In the genomic region with DNA sequence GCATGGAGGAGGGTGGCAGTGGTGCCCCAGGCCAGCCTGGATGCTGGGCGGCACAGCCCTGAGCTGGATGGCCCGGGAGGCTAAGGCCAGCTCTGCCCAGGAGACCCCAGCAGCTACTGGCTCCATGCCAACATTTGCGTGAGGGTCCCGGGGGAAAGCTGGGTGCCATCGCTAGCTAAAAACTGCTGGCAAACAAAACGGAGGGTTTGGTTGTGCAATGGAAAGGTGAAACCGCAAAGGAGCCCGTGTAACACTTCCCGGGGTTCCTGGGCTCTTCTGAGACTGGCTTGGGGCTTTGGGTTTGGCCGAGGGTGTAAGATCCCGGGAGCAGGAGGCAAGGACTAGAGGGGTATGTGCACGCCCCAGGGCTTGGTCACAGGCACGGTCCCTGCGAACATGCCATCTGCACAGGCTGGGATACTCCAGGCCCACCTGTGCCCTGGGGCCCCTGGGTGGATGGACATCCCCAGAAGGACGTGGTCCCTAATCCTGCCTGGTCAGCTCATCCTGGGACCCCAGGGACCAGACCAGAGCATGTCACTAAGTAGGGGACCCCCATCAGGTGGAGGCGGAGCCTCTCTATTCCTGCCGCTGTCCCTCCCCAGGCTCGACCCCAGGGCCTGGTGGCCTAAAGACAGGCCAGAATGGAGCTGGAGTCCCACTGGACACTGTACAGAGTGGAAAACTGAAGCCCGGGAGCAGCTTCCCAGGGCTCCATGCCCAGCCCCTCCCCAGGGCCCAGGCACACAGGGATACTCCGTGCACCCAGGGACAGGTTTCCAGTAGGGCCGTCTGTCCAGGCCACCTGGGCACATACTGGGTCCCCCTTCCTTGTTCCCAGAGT, we compare ENCODE assay signal across 18 cellular contexts. TPM values are rescaled to one million over a fixed set of nuclear protein-coding genes. Genes with fewer than 3 reads are reported as not detected.
DNase-seq lines count a peak whose midpoint lies in the region; ATAC-seq and TF ChIP-seq lines count a peak whose summit lies in the region.
"Had no signal": no experiment of that assay in that cellular context is flagged by ENCODE, and none has a peak within 500 bp of the region (broad histone marks: within the 10 kb centered on the region; RNA-seq: fewer than 3 reads in every experiment).

No MANE protein-coding gene starts in this region.

- POLR2A ChIA-PET in MCF 10A (lab: Yijun Ruan, JAX): interaction anchor here (2.5 kb wide), 1 partner anchor 18 kb away, joined by 17 read pairs; no protein-coding TSS in a partner anchor
- POLR2A ChIA-PET in RWPE1 (lab: Yijun Ruan, JAX; ENCODE audit: low non-redundant PET): interaction anchor here (0.6 kb wide), 2 partner anchors 13 to 14 kb away, joined by 4 to 7 read pairs; no protein-coding TSS in a partner anchor

- H3K4me2 ChIP-seq in mammary epithelial cell (ENCODE audit: insufficient read depth, low read depth, low read length): no peak overlapping the region
- no peak overlapping the region for H3K4me2 ChIP-seq in mesenchymal stem cell (ENCODE audit: low read length, poor library complexity, severe bottlenecking)
- H3K4me2 ChIP-seq: A549, GM23338 had no signal

- H3K4me3 ChIP-seq in mammary epithelial cell (replicated peaks in 1 of 3; ENCODE audit: insufficient read depth in 1 of 3, low read depth in 2 of 3, low read length in 3 of 3) (no peak overlapping the region), mesenchymal stem cell (ENCODE audit: insufficient read depth in 1 of 2, low read depth in 1 of 2, low read length in 2 of 2) (peak overlapping the region in 1 of 2 experiments; percentile 14), spleen (no peak overlapping the region)
- H3K4me3 ChIP-seq: A549, GM23338 had no signal

- 20% methylated on average over 11 of the region's 21 CpGs for WGBS in mammary epithelial cell (ENCODE audit: low coverage, missing lambda C conversion rate)
- WGBS in mesenchymal stem cell: 96% methylated on average over 21 of the region's 21 CpGs
- WGBS in spleen, 5 donors: 88 to 94% (median 90%) methylated on average over 15 to 21 of the region's 21 CpGs

- TF ChIP-seq POLR2A in spleen (IDR thresholded peaks at IDR 0.05): no peak

- H4K8ac ChIP-seq in mesenchymal stem cell (ENCODE audit: low read length): no peak overlapping the region

- peaks cover 4% of the 10 kb centered on the region for H3K36me3 Mint-ChIP-seq in MCF 10A (ENCODE audit: insufficient read depth, unreplicated experiment)

- peaks cover under 1% of the 10 kb centered on the region for H3K9me3 Mint-ChIP-seq in MCF 10A (ENCODE audit: unreplicated experiment)
- H3K9me3 Mint-ChIP-seq: CD4-positive, alpha-beta T cell; GM23338 had no signal

- dilution Hi-C loops in mammary epithelial cell (cut with HindIII; ENCODE audit: low sequenced_read_pairs): loop anchor here (5.0 to 10.0 kb wide), 2 partner anchors 58 to 710 kb away; a partner anchor contains a TSS

- TF ChIP-seq CTCF in MCF 10A (IDR thresholded peaks at IDR 0.05; ENCODE audit: unreplicated experiment) (no peak), mammary epithelial cell (conservative IDR thresholded peaks at IDR 0.05 in 1 of 2, IDR thresholded peaks at IDR 0.05 in 1 of 2; ENCODE audit: extremely low read depth in 1 of 2, insufficient read depth in 1 of 2, low read depth in 1 of 2, low read length in 2 of 2) (no peak), RWPE1 (conservative IDR thresholded peaks at IDR 0.05; ENCODE audit: low read depth) (no peak), spleen (IDR thresholded peaks at IDR 0.05 in 8 of 11, conservative IDR thresholded peaks at IDR 0.05 in 3 of 11) (no peak)

- H2BK5ac ChIP-seq in mesenchymal stem cell (ENCODE audit: low read depth, low read length, poor library complexity, severe bottlenecking): no peak overlapping the region

- peak overlapping the region in 1 of 2 experiments; percentile 40 for H3K4ac ChIP-seq in mesenchymal stem cell (ENCODE audit: low read depth in 1 of 2, low read length in 2 of 2)

- H3K14ac ChIP-seq in mesenchymal stem cell (ENCODE audit: low read length in 2 of 2): no peak overlapping the region

- peaks cover 8% of the 10 kb centered on the region for H3K79me1 ChIP-seq in mesenchymal stem cell (replicated peaks; ENCODE audit: low read length, poor library complexity, severe bottlenecking)

- BruUV-seq in MCF 10A (replicated peaks; lab: Mats Ljungman, UMichigan) (no TSS peak), mammary epithelial cell (replicated peaks; lab: Mats Ljungman, UMichigan) (no TSS peak)

- H2BK120ac ChIP-seq in mesenchymal stem cell (ENCODE audit: low read depth, low read length): peak overlapping the region; percentile 1

- H3K4me3 Mint-ChIP-seq in MCF 10A (ENCODE audit: unreplicated experiment): peak overlapping the region; percentile 46
- H3K4me3 Mint-ChIP-seq: CD4-positive, alpha-beta T cell; GM23338 had no signal

- H3K18ac ChIP-seq in mesenchymal stem cell (ENCODE audit: low read depth in 1 of 2, low read length in 2 of 2): peak overlapping the region in 1 of 2 experiments; percentile 45

- H2BK12ac ChIP-seq in mesenchymal stem cell (ENCODE audit: low read length in 2 of 2): peak overlapping the region in 1 of 2 experiments; percentile 53

- in situ Hi-C loops in mammary epithelial cell (cut with MboI; ENCODE audit: low sequenced_read_pairs in 2 of 2): no loop called here

- H3K4me1 ChIP-seq in mammary epithelial cell (ENCODE audit: insufficient read depth, low read length) (peaks cover 35% of the 10 kb centered on the region), mesenchymal stem cell (ENCODE audit: control insufficient read depth, insufficient read depth, low read depth, low read length) (peaks cover 84% of the 10 kb centered on the region), spleen (peaks cover 3 to 37% (median 15%) of the 10 kb centered on the region in 6 donors)
- H3K4me1 ChIP-seq: A549 had no signal

- H2AFZ ChIP-seq in mammary epithelial cell (ENCODE audit: low read depth, low read length) (no peak overlapping the region), mesenchymal stem cell (ENCODE audit: low read depth, low read length) (no peak overlapping the region)
- H2AFZ ChIP-seq: GM23338 had no signal

- no peak overlapping the region for H3K23ac ChIP-seq in mesenchymal stem cell (ENCODE audit: low read length in 2 of 2)

- H4K20me1 ChIP-seq in mammary epithelial cell (ENCODE audit: insufficient read depth, low read length): no peaks in the 10 kb centered on the region

- no peaks in the 10 kb centered on the region for H3K36me3 ChIP-seq in mammary epithelial cell (ENCODE audit: insufficient read depth, low read length)
- H3K36me3 ChIP-seq in mesenchymal stem cell (ENCODE audit: control insufficient read depth in 1 of 2, insufficient read depth in 2 of 2, low read depth in 1 of 2, low read length in 2 of 2): peaks cover 0 to 3% of the 10 kb centered on the region in 2 experiments
- no peaks in the 10 kb centered on the region for H3K36me3 ChIP-seq in spleen

- H3K9me3 ChIP-seq in mammary epithelial cell (replicated peaks; ENCODE audit: insufficient read depth, low read length) (no peaks in the 10 kb centered on the region), mesenchymal stem cell (ENCODE audit: control insufficient read depth, low read length) (no peaks in the 10 kb centered on the region), spleen (no peaks in the 10 kb centered on the region)
- H3K9me3 ChIP-seq: A549 had no signal

- DNase-seq in MCF 10A (ENCODE audit: unreplicated experiment) (peak; percentile 69), mammary epithelial cell (no peak), RWPE1 (ENCODE audit: low spot score) (no peak), mesenchymal stem cell (no peak), spleen (peak; percentile 68), putamen (ENCODE audit: low spot score) (no peak), NCI-H524 (lab: John Stamatoyannopoulos, UW) (no peak)
- DNase-seq: Calu3, KG1, NCI-H1694 treated with DMSO at 0.1 percent for 48 hours, NCI-H446, NCI-H774, SIG-M5 had no signal

- CTCF ChIA-PET in MCF 10A (lab: Yijun Ruan, JAX) (interaction anchor here (1.2 to 4.0 kb wide), 3 partner anchors 55 to 100 kb away, joined by 5 to 23 read pairs (median 12); no protein-coding TSS in a partner anchor), mammary epithelial cell (lab: Charles Lee; ENCODE audit: low non-redundant PET) (no interaction called here), RWPE1 (lab: Yijun Ruan, JAX) (interaction anchor here (0.9 to 2.2 kb wide), 3 partner anchors 44 to 326 kb away, joined by 4 to 10 read pairs (median 4); a partner anchor contains a TSS)

- no peak for ATAC-seq in GM21515 (IDR thresholded peaks at IDR 0.05; ENCODE audit: unreplicated experiment)
- ATAC-seq: A549, GM23338 had no signal

- H4K91ac ChIP-seq in mesenchymal stem cell (ENCODE audit: low read length): peak overlapping the region; percentile 61

- peaks cover 24% of the 10 kb centered on the region for H3K27me3 ChIP-seq in mammary epithelial cell (ENCODE audit: insufficient read depth, low read length)
- peaks cover 0 to 18% of the 10 kb centered on the region in 2 experiments for H3K27me3 ChIP-seq in mesenchymal stem cell (ENCODE audit: control insufficient read depth in 1 of 2, insufficient read depth in 1 of 2, low read length in 2 of 2)
- peaks cover 0 to 38% (median 0%) of the 10 kb centered on the region in 7 donors for H3K27me3 ChIP-seq in spleen (replicated peaks in 1 of 7)

- H3K79me2 ChIP-seq in mammary epithelial cell (ENCODE audit: insufficient read depth, low read length): no peaks in the 10 kb centered on the region

- peak overlapping the region; percentile 97 for H2AK5ac ChIP-seq in mesenchymal stem cell (ENCODE audit: low read length, severe bottlenecking)

- H3K27ac ChIP-seq in mammary epithelial cell (ENCODE audit: insufficient read depth, low read depth, low read length): no peak overlapping the region
- peak overlapping the region; percentile 80 for H3K27ac ChIP-seq in RWPE1
- H3K27ac ChIP-seq in mesenchymal stem cell (ENCODE audit: low read length, poor library complexity, severe bottlenecking): no peak overlapping the region
- H3K27ac ChIP-seq in spleen: no peak overlapping the region
- H3K27ac ChIP-seq: A549, HL-60 had no signal

- peak overlapping the region; percentile 74 for H3K27ac Mint-ChIP-seq in MCF 10A (ENCODE audit: low read depth, unreplicated experiment)
- H3K27ac Mint-ChIP-seq: CD4-positive, alpha-beta T cell; GM23338 had no signal

- peak overlapping the region; percentile 33 for H2BK15ac ChIP-seq in mesenchymal stem cell (ENCODE audit: low read depth, poor library complexity, severe bottlenecking)

- H3K27me3 Mint-ChIP-seq in MCF 10A (ENCODE audit: insufficient read depth, unreplicated experiment): no peaks in the 10 kb centered on the region

- peaks cover 38% of the 10 kb centered on the region for H3K4me1 Mint-ChIP-seq in MCF 10A (ENCODE audit: insufficient read depth, unreplicated experiment)

- intact Hi-C loops in MCF 10A (cut with micrococcal nuclease) (loop anchor here (5.0 kb wide), 1 partner anchor 48 kb away; no protein-coding TSS in a partner anchor), mammary epithelial cell (cut with micrococcal nuclease) (no loop called here), spleen (cut with DNase I; ENCODE audit: low total_unique reads) (no loop called here)

- H3K9ac ChIP-seq in mammary epithelial cell (ENCODE audit: insufficient read depth, low read length) (no peak overlapping the region), mesenchymal stem cell (ENCODE audit: low read length) (no peak overlapping the region)

RNA-seq across cellular contexts. Expression of a gene that starts 44.6 kb away (rescaled TPM):
- total RNA-seq in MCF 10A (2022): 0.29 and 0.35 TPM in 2 replicates
- under 1 TPM in 1 of 2 donors, not detected in 1; under 0.01 TPM for total RNA-seq in mammary epithelial cell
- polyA plus RNA-seq in mammary epithelial cell: 0.01 TPM
- polyA minus RNA-seq in mammary epithelial cell: not detected
- polyA plus RNA-seq in mesenchymal stem cell (2013, experiment 1 of 2): 374 TPM
- polyA plus RNA-seq in mesenchymal stem cell (2013, experiment 2 of 2): 355 TPM
- total RNA-seq in spleen: 10 to 100 TPM; 10.2 to 66.6 (median 25.7) TPM
- polyA plus RNA-seq in spleen: 1 to 10 TPM in 2 of 3 donors, under 1 TPM in 1; 0.74 to 9.8 (median 4.0) TPM
- total RNA-seq: CD4-positive, alpha-beta T cell had no signal

Comparison
In these comparisons a context has a peak if more than half of its experiments do, and no peak if none do; other contexts are left out.
1. DNase-seq: peak in MCF 10A (single experiment) and spleen (single experiment); none in mammary epithelial cell (single experiment), RWPE1 (single experiment), mesenchymal stem cell (single experiment), putamen (single experiment) and NCI-H524 (0 of 2).